Comparison of ENCODE assay signal across 6 cellular contexts in the genomic region with DNA sequence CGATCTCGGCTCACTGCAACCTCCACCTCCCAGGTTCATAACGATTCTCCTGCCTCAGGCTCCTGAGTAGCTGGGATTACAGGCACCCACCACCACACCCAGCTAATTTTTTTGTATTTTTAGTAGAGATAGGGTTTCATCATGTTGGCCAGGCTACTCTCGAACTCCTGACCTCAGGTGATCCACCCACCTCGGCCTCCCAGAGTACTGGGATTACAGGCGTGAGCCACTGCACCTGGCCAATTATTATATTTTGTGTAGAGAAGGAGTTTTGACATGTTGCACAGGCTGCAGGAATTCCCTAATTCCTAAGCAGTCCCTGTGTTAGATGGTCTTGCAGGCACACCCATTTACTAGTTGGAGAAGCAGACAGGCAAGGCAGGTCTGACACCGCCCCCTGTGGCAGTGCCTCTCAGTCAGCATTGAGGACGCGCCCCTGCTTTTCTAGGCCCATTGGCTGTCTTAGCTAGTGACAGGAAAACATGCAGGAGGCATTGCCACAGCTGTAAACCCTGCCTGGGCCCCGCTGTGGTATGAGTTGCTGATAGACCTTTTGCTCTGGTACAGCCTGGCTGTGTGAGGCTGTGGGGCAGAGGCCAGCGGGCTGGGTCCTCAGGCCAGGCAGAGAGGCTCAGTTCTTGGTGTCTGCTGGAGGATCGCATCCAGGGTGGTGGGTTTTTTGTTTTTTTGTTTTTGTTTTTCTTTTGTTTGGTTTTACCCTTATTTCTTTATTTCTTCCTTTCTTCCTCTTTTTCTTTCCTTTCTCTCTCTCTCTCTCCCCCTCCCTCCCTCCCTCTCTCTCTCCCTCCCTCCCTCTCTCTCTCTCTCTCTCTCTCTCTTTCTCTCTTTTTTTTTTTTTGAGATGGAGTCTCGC. TPM values are rescaled to one million over a fixed set of nuclear protein-coding genes. Genes with fewer than 3 reads are reported as not detected.
DNase-seq lines count a peak whose midpoint lies in the region; ATAC-seq and TF ChIP-seq lines count a peak whose summit lies in the region.
"Not testable (repeated sequence)": the region's sequence is repeated elsewhere in the genome, so short reads cannot be mapped to it uniquely, and the experiment has no call there.

No MANE protein-coding gene starts in this region.

- not testable (repeated sequence) for H2BK15ac ChIP-seq in mesenchymal stem cell (ENCODE audit: low read depth, poor library complexity, severe bottlenecking)

- not testable (repeated sequence) for TF ChIP-seq POLR2A in NB4 (IDR thresholded peaks at IDR 0.05; ENCODE audit: extremely low read depth, insufficient read length)

- H3K9ac ChIP-seq in mesenchymal stem cell (ENCODE audit: low read length) = not testable (repeated sequence)

- not testable (repeated sequence) for H4K8ac ChIP-seq in mesenchymal stem cell (ENCODE audit: low read length)

- DNase-seq in DMS 273 (lab: John Stamatoyannopoulos, UW; ENCODE audit: unreplicated experiment) (peak; percentile 54), NB4 (ENCODE audit: low read depth) (peak; percentile 91), mesenchymal stem cell (peak; percentile 83)
- DNase-seq in activated CD4-positive, alpha-beta T cell treated with anti-CD3 and anti-CD28 coated beads for 36 hours = peak; percentile 90
- peak; percentile 58 to 78 for DNase-seq in central memory CD8-positive, alpha-beta T cell (ENCODE audit: low spot score in 2 of 2)
- peak; percentile 41 to 46 for DNase-seq in stimulated activated CD8-positive, alpha-beta memory T cell treated with anti-CD3 and anti-CD28 coated beads, Interleukin-15, amount 100 ng/mL, for 4 hours (ENCODE audit: low read depth in 2 of 2)

- H3K36me3 Mint-ChIP-seq in activated CD4-positive, alpha-beta T cell treated with anti-CD3 and anti-CD28 coated beads for 36 hours (ENCODE audit: low read depth) = peaks cover 17% of the 10 kb centered on the region
- H3K36me3 Mint-ChIP-seq in central memory CD8-positive, alpha-beta T cell (ENCODE audit: insufficient read depth) = peaks cover 21% of the 10 kb centered on the region

- peak; percentile 97 for ATAC-seq in activated CD4-positive, alpha-beta T cell treated with anti-CD3 and anti-CD28 coated beads for 36 hours
- ATAC-seq in central memory CD8-positive, alpha-beta T cell (replicated peaks; ENCODE audit: extremely low read depth, poor library complexity, severe bottlenecking) = peak; percentile 100

- peak; percentile 56 for TF ChIP-seq CTCF in NB4 (IDR thresholded peaks at IDR 0.05; ENCODE audit: low read depth, low read length)

- H3K27ac ChIP-seq in mesenchymal stem cell (ENCODE audit: low read length, poor library complexity, severe bottlenecking) = peak overlapping the region; percentile 57

- peak overlapping the region; percentile 65 for H3K27ac Mint-ChIP-seq in activated CD4-positive, alpha-beta T cell treated with anti-CD3 and anti-CD28 coated beads for 36 hours
- peak overlapping the region; percentile 94 for H3K27ac Mint-ChIP-seq in central memory CD8-positive, alpha-beta T cell (ENCODE audit: low read depth)

- H3K4ac ChIP-seq in mesenchymal stem cell (ENCODE audit: low read depth in 1 of 2, low read length in 2 of 2) = not testable (repeated sequence)

- CTCF ChIA-PET in activated CD4-positive, alpha-beta T cell treated with anti-CD3 and anti-CD28 coated beads for 36 hours (lab: Charles Lee) = interaction anchor here (0.6 to 2.1 kb wide), 9 partner anchors 10 to 872 kb away, joined by 3 to 7 read pairs (median 4); a partner anchor contains a TSS

- POLR2A ChIA-PET in activated CD4-positive, alpha-beta T cell treated with anti-CD3 and anti-CD28 coated beads for 36 hours (lab: Charles Lee) = interaction anchor here (0.8 kb wide), 1 partner anchor 197 kb away, joined by 3 read pairs; no protein-coding TSS in a partner anchor

- H3K4me2 ChIP-seq in mesenchymal stem cell (ENCODE audit: low read length, poor library complexity, severe bottlenecking) = not testable (repeated sequence)

- not testable (repeated sequence) for H2AK5ac ChIP-seq in mesenchymal stem cell (ENCODE audit: low read length, severe bottlenecking)

- not testable (repeated sequence) for H2BK12ac ChIP-seq in mesenchymal stem cell (ENCODE audit: low read length in 2 of 2)

- not testable (repeated sequence) for H3K9me3 Mint-ChIP-seq in activated CD4-positive, alpha-beta T cell treated with anti-CD3 and anti-CD28 coated beads for 36 hours (ENCODE audit: low read depth); central memory CD8-positive, alpha-beta T cell

- WGBS in mesenchymal stem cell = 61% methylated on average over 10 of the region's 13 CpGs

- H3K4me3 Mint-ChIP-seq in activated CD4-positive, alpha-beta T cell treated with anti-CD3 and anti-CD28 coated beads for 36 hours = not testable (repeated sequence)
- H3K4me3 Mint-ChIP-seq in central memory CD8-positive, alpha-beta T cell = peak overlapping the region; percentile 55

- H4K91ac ChIP-seq in mesenchymal stem cell (ENCODE audit: low read length) = not testable (repeated sequence)

- not testable (repeated sequence) for H3K27me3 Mint-ChIP-seq in activated CD4-positive, alpha-beta T cell treated with anti-CD3 and anti-CD28 coated beads for 36 hours; central memory CD8-positive, alpha-beta T cell

- H2AFZ ChIP-seq in mesenchymal stem cell (ENCODE audit: low read depth, low read length) = not testable (repeated sequence)

- H3K23ac ChIP-seq in mesenchymal stem cell (ENCODE audit: low read length in 2 of 2) = not testable (repeated sequence)

- H3K18ac ChIP-seq in mesenchymal stem cell (ENCODE audit: low read depth in 1 of 2, low read length in 2 of 2) = peak overlapping the region in 1 of 2 experiments; percentile 61

- not testable (repeated sequence) for H3K27me3 ChIP-seq in mesenchymal stem cell (ENCODE audit: control insufficient read depth in 1 of 2, insufficient read depth in 1 of 2, low read length in 2 of 2)

- intact Hi-C loops in activated CD4-positive, alpha-beta T cell treated with anti-CD3 and anti-CD28 coated beads for 36 hours (cut with DNase I, micrococcal nuclease) = loop anchor here (1.0 to 2.0 kb wide), 2 partner anchors 22 to 47 kb away; a partner anchor contains a TSS

- not testable (repeated sequence) for H3K9me3 ChIP-seq in mesenchymal stem cell (ENCODE audit: control insufficient read depth, low read length)

- H3K14ac ChIP-seq in mesenchymal stem cell (ENCODE audit: low read length in 2 of 2) = peak overlapping the region in 1 of 2 experiments; percentile 94

- H3K4me1 ChIP-seq in mesenchymal stem cell (ENCODE audit: control insufficient read depth, insufficient read depth, low read depth, low read length) = peaks cover 38% of the 10 kb centered on the region

- peaks cover 56% of the 10 kb centered on the region for H3K4me1 Mint-ChIP-seq in activated CD4-positive, alpha-beta T cell treated with anti-CD3 and anti-CD28 coated beads for 36 hours
- peaks cover 44% of the 10 kb centered on the region for H3K4me1 Mint-ChIP-seq in central memory CD8-positive, alpha-beta T cell

- H3K36me3 ChIP-seq in mesenchymal stem cell (ENCODE audit: control insufficient read depth in 1 of 2, insufficient read depth in 2 of 2, low read depth in 1 of 2, low read length in 2 of 2) = peaks cover 6 to 27% of the 10 kb centered on the region in 2 experiments

- H3K4me3 ChIP-seq in NB4 (ENCODE audit: low read depth, low read length); mesenchymal stem cell (ENCODE audit: insufficient read depth in 1 of 2, low read depth in 1 of 2, low read length in 2 of 2): not testable (repeated sequence)

- peaks cover 43% of the 10 kb centered on the region for H3K79me1 ChIP-seq in mesenchymal stem cell (replicated peaks; ENCODE audit: low read length, poor library complexity, severe bottlenecking)

- H2BK5ac ChIP-seq in mesenchymal stem cell (ENCODE audit: low read depth, low read length, poor library complexity, severe bottlenecking) = not testable (repeated sequence)

- not testable (repeated sequence) for H2BK120ac ChIP-seq in mesenchymal stem cell (ENCODE audit: low read depth, low read length)

RNA-seq across cellular contexts. Expression of a gene that starts 20.5 kb away (rescaled TPM):
- 100 to 1,000 TPM; 112 to 121 TPM for total RNA-seq in activated CD4-positive, alpha-beta T cell treated with anti-CD3 and anti-CD28 coated beads for 36 hours
- 220 TPM for polyA plus RNA-seq in mesenchymal stem cell (2013, experiment 1 of 2)
- polyA plus RNA-seq in mesenchymal stem cell (2013, experiment 2 of 2) = 213 TPM

RNA-seq across cellular contexts. Expression of a gene that starts 22.0 kb away (rescaled TPM):
- total RNA-seq in activated CD4-positive, alpha-beta T cell treated with anti-CD3 and anti-CD28 coated beads for 36 hours = 100 to 1,000 TPM; 106 to 145 TPM
- polyA plus RNA-seq in mesenchymal stem cell (2013, experiment 1 of 2) = 136 TPM
- polyA plus RNA-seq in mesenchymal stem cell (2013, experiment 2 of 2) = 131 TPM

RNA-seq across cellular contexts. Expression of a gene that starts 31.5 kb away (rescaled TPM):
- total RNA-seq in activated CD4-positive, alpha-beta T cell treated with anti-CD3 and anti-CD28 coated beads for 36 hours = 1 to 10 TPM; 2.4 to 2.5 TPM
- polyA plus RNA-seq in mesenchymal stem cell (2013, experiment 1 of 2) = not detected
- polyA plus RNA-seq in mesenchymal stem cell (2013, experiment 2 of 2) = not detected

RNA-seq across cellular contexts. Expression of a gene that starts 33.2 kb away (rescaled TPM):
- 10 to 100 TPM; 69.3 to 72.6 TPM for total RNA-seq in activated CD4-positive, alpha-beta T cell treated with anti-CD3 and anti-CD28 coated beads for 36 hours
- 59.4 TPM for polyA plus RNA-seq in mesenchymal stem cell (2013, experiment 1 of 2)
- 60.1 TPM for polyA plus RNA-seq in mesenchymal stem cell (2013, experiment 2 of 2)

RNA-seq across cellular contexts. Expression of a gene that starts 55.4 kb away (rescaled TPM):
- total RNA-seq in activated CD4-positive, alpha-beta T cell treated with anti-CD3 and anti-CD28 coated beads for 36 hours = 10 to 100 TPM; 19.3 to 25.7 TPM
- polyA plus RNA-seq in mesenchymal stem cell (2013, experiment 1 of 2) = 120 TPM
- 116 TPM for polyA plus RNA-seq in mesenchymal stem cell (2013, experiment 2 of 2)
